In genomic region chr11:79160786-79161403, GRCh38 we compare ENCODE assay signal across 11 cellular contexts.
A peak's percentile ranks its signal among the peaks of the same experiment; 100 is the strongest.
DNase-seq lines count a peak whose midpoint lies in the region; ATAC-seq, FAIRE-seq and TF ChIP-seq lines count a peak whose summit lies in the region.
"Had no signal": no experiment of that assay in that cellular context is flagged by ENCODE, and none has a peak within 500 bp of the region (broad histone marks: within the 10 kb centered on the region; RNA-seq: fewer than 3 reads in every experiment).

No MANE protein-coding gene starts in this region.

- peaks cover 0 to 5% (median 0%) of the 10 kb centered on the region in 11 donors for H3K9me3 Mint-ChIP-seq in naive thymus-derived CD4-positive, alpha-beta T cell

- no peak for TF ChIP-seq POLR2A in GM12891 (IDR thresholded peaks at IDR 0.05; ENCODE audit: low read depth, low read length)

- ATAC-seq in naive thymus-derived CD4-positive, alpha-beta T cell, result no peak
- no peak for ATAC-seq in GM21576 (IDR thresholded peaks at IDR 0.05; ENCODE audit: unreplicated experiment)

- peaks cover 0 to 3% (median 0%) of the 10 kb centered on the region in 5 donors for H3K36me3 Mint-ChIP-seq in naive thymus-derived CD4-positive, alpha-beta T cell

- intact Hi-C loops in naive thymus-derived CD4-positive, alpha-beta T cell (cut with micrococcal nuclease), result no loop called here

- H3K27me3 Mint-ChIP-seq in naive thymus-derived CD4-positive, alpha-beta T cell, result peaks cover 0 to 32% (median 5%) of the 10 kb centered on the region in 5 donors

- no peaks in the 10 kb centered on the region for H3K9me3 ChIP-seq in naive thymus-derived CD4-positive, alpha-beta T cell (ENCODE audit: control insufficient read depth in 2 of 3, low read length in 3 of 3)
- H3K9me3 ChIP-seq: BLaER1 treated with 17β-estradiol and CSF1 and Interleukin-3, amounts not matched to agents 10 nM and 100 nM; Peyer's patch had no signal

- no peaks in the 10 kb centered on the region for H3K4me1 ChIP-seq in naive thymus-derived CD4-positive, alpha-beta T cell (ENCODE audit: control insufficient read depth in 2 of 2, insufficient read depth in 2 of 2, low read length in 2 of 2)
- H3K4me1 ChIP-seq: Peyer's patch had no signal

- H3K27me3 ChIP-seq in naive thymus-derived CD4-positive, alpha-beta T cell (ENCODE audit: control insufficient read depth in 2 of 2, insufficient read depth in 2 of 2, low read length in 2 of 2), result no peaks in the 10 kb centered on the region
- H3K27me3 ChIP-seq: Peyer's patch had no signal

- H3K4me1 Mint-ChIP-seq in naive thymus-derived CD4-positive, alpha-beta T cell, result no peaks in the 10 kb centered on the region

- no peak overlapping the region for H3K27ac Mint-ChIP-seq in naive thymus-derived CD4-positive, alpha-beta T cell

- POLR2A ChIA-PET in naive thymus-derived CD4-positive, alpha-beta T cell (lab: Charles Lee), result no interaction called here

- no peak overlapping the region for H3K27ac ChIP-seq in naive thymus-derived CD4-positive, alpha-beta T cell (ENCODE audit: low read depth, low read length)
- H3K27ac ChIP-seq: BLaER1 treated with 17β-estradiol and CSF1 and Interleukin-3, amounts not matched to agents 10 nM and 100 nM; Peyer's patch had no signal

- no peak overlapping the region for H3K4me3 Mint-ChIP-seq in naive thymus-derived CD4-positive, alpha-beta T cell

- FAIRE-seq in GM12891 (lab: Jason Lieb, UNC), result no peak
- no peak for FAIRE-seq in frontal cortex (lab: Jason Lieb, UNC)

- CTCF ChIA-PET in naive thymus-derived CD4-positive, alpha-beta T cell (lab: Charles Lee), result no interaction called here

- H3K4me3 ChIP-seq in naive thymus-derived CD4-positive, alpha-beta T cell (ENCODE audit: low read length), result no peak overlapping the region
- H3K4me3 ChIP-seq: BLaER1 treated with 17β-estradiol and CSF1 and Interleukin-3, amounts not matched to agents 10 nM and 100 nM; Peyer's patch had no signal

- no peaks in the 10 kb centered on the region for H3K36me3 ChIP-seq in naive thymus-derived CD4-positive, alpha-beta T cell (ENCODE audit: control insufficient read depth in 2 of 3, insufficient read depth in 3 of 3, low read length in 3 of 3)
- H3K36me3 ChIP-seq: BLaER1 treated with 17β-estradiol and CSF1 and Interleukin-3, amounts not matched to agents 10 nM and 100 nM; Peyer's patch had no signal

- DNase-seq in A172 (ENCODE audit: low spot score), result peak; percentile 1
- no peak for DNase-seq in GM12891 (ENCODE audit: insufficient read length, low spot score)
- peak; percentile 53 for DNase-seq in RPMI7951 (ENCODE audit: low read depth)
- DNase-seq in glomerular visceral epithelial cell (ENCODE audit: extremely low spot score), result peak; percentile 11
- no peak for DNase-seq in NCI-H128 (lab: John Stamatoyannopoulos, UW; ENCODE audit: unreplicated experiment)
- no peak for DNase-seq in frontal cortex (ENCODE audit: low spot score in 2 of 2)
- DNase-seq in naive thymus-derived CD4-positive, alpha-beta T cell, result no peak
- DNase-seq: activated CD4-positive, alpha-beta T cell treated with anti-CD3 and anti-CD28 coated beads, Interleukin-2, amount 50 U/mL, for 48 hours; Peyer's patch had no signal

TF ChIP-seq in GM12891, 5 proteins besides CTCF, POLR2A, EP300 and RAD21:
- no peak for TF ChIP-seq POU2F2 (IDR thresholded peaks at IDR 0.05; ENCODE audit: low read depth, low read length)
- TF ChIP-seq PAX5 (IDR thresholded peaks at IDR 0.05; ENCODE audit: insufficient read depth, low read length, severe bottlenecking), result no peak
- peak; percentile 45; the same call in 1 of the 2 replicates for TF ChIP-seq SPI1 (IDR thresholded peaks at IDR 0.05; ENCODE audit: low read depth, low read length)
- no peak for TF ChIP-seq POLR2AphosphoS5 (IDR thresholded peaks at IDR 0.05; ENCODE audit: low read depth, low read length)
- TF ChIP-seq TAF1 (IDR thresholded peaks at IDR 0.05; ENCODE audit: low read depth, low read length), result no peak
TF ChIP-seq in GM12891: peak in this region for 1.

Comparison
In these comparisons a context has a peak if more than half of its experiments do, and no peak if none do; other contexts are left out.
1. DNase-seq: peak in A172 (single experiment), RPMI7951 (single experiment) and glomerular visceral epithelial cell (single experiment); none in GM12891 (single experiment), NCI-H128 (single experiment), frontal cortex (0 of 2) and naive thymus-derived CD4-positive, alpha-beta T cell (0 of 9).